Comparison of ENCODE assay signal across 8 cellular contexts in genomic region chr18:58671122-58671940, GRCh38. TPM values are rescaled to one million over a fixed set of nuclear protein-coding genes. Genes with fewer than 3 reads are reported as not detected.
DNase-seq lines count a peak whose midpoint lies in the region; ATAC-seq, FAIRE-seq and TF ChIP-seq lines count a peak whose summit lies in the region.

A gene with protein sequence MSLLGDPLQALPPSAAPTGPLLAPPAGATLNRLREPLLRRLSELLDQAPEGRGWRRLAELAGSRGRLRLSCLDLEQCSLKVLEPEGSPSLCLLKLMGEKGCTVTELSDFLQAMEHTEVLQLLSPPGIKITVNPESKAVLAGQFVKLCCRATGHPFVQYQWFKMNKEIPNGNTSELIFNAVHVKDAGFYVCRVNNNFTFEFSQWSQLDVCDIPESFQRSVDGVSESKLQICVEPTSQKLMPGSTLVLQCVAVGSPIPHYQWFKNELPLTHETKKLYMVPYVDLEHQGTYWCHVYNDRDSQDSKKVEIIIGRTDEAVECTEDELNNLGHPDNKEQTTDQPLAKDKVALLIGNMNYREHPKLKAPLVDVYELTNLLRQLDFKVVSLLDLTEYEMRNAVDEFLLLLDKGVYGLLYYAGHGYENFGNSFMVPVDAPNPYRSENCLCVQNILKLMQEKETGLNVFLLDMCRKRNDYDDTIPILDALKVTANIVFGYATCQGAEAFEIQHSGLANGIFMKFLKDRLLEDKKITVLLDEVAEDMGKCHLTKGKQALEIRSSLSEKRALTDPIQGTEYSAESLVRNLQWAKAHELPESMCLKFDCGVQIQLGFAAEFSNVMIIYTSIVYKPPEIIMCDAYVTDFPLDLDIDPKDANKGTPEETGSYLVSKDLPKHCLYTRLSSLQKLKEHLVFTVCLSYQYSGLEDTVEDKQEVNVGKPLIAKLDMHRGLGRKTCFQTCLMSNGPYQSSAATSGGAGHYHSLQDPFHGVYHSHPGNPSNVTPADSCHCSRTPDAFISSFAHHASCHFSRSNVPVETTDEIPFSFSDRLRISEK (plus strand): TSS chr18:58671465. CDS start chr18:58671644, 179 bp downstream.

- TF ChIP-seq CTCF in AG09319 (IDR thresholded peaks at IDR 0.05; ENCODE audit: low read depth, low read length): no peak
- no peak for TF ChIP-seq CTCF in kidney (IDR thresholded peaks at IDR 0.05; ENCODE audit: borderline replicate concordance, extremely low read depth, insufficient read depth)

- peak within 1 kb of the TSS; percentile 69 to 91 for H3K27ac ChIP-seq in kidney (ENCODE audit: low read depth in 2 of 2, low read length in 2 of 2)

- peak within 1 kb of the TSS; percentile 88 to 92 for H3K4me3 ChIP-seq in kidney (ENCODE audit: low read length in 2 of 2)

- DNase-seq in AG09319 (ENCODE audit: extremely low read depth, low read depth) (peak; percentile 76), NCI-H446 treated with DMSO at 0.1 percent for 48 hours (lab: John Stamatoyannopoulos, UW) (peak; percentile 74), kidney (peak; percentile 98)
- DNase-seq in central memory CD8-positive, alpha-beta T cell (ENCODE audit: low spot score in 2 of 2): peak; percentile 92 to 93
- DNase-seq in stimulated activated CD4-positive, alpha-beta T cell treated with anti-CD3 and anti-CD28 coated beads, Interleukin-15, amount 100 ng/mL, for 24 hours: peak; percentile 95

- H3K4me1 ChIP-seq in kidney (ENCODE audit: control insufficient read depth in 1 of 2, insufficient read depth in 1 of 2, low read depth in 1 of 2, low read length in 2 of 2): peaks cover 0 to 3% of the 10 kb centered on the region in 2 donors

- peak within 1 kb of the TSS; percentile 88 for H3K27ac Mint-ChIP-seq in central memory CD8-positive, alpha-beta T cell (ENCODE audit: low read depth)

- no peaks in the 10 kb centered on the region for H3K9me3 Mint-ChIP-seq in central memory CD8-positive, alpha-beta T cell

- H3K36me3 Mint-ChIP-seq in central memory CD8-positive, alpha-beta T cell (ENCODE audit: insufficient read depth): peaks cover 12% of the 10 kb centered on the region

- H3K9me3 ChIP-seq in kidney (ENCODE audit: control insufficient read depth in 1 of 2, low read length in 2 of 2): no peaks in the 10 kb centered on the region

- no peaks in the 10 kb centered on the region for H3K27me3 Mint-ChIP-seq in central memory CD8-positive, alpha-beta T cell

- H3K4me3 Mint-ChIP-seq in central memory CD8-positive, alpha-beta T cell: peak within 1 kb of the TSS; percentile 91

- H3K36me3 ChIP-seq in kidney (ENCODE audit: control insufficient read depth in 1 of 2, insufficient read depth in 2 of 2, low read length in 2 of 2): no peaks in the 10 kb centered on the region

- no peak for FAIRE-seq in kidney (lab: Jason Lieb, UNC)

- peak; percentile 75 for ATAC-seq in GM19035 (IDR thresholded peaks at IDR 0.05; ENCODE audit: unreplicated experiment)
- ATAC-seq in HG03342 (IDR thresholded peaks at IDR 0.05; ENCODE audit: unreplicated experiment): peak; percentile 72
- ATAC-seq in activated CD4-positive, CD25-positive, alpha-beta regulatory T cell treated with anti-CD3 and anti-CD28 coated beads, Interleukin-2, amount 50 U/mL, for 24 hours: peak; percentile 87 to 89
- peak; percentile 90 for ATAC-seq in central memory CD8-positive, alpha-beta T cell (replicated peaks; ENCODE audit: extremely low read depth, poor library complexity, severe bottlenecking)

- intact Hi-C loops in kidney (cut with DNase I): no loop called here

- H3K9ac ChIP-seq in kidney (ENCODE audit: low read length in 2 of 2): peak within 1 kb of the TSS; percentile 68 to 87

- H3K4me1 Mint-ChIP-seq in central memory CD8-positive, alpha-beta T cell: peaks cover 35% of the 10 kb centered on the region

RNA-seq across cellular contexts. Expression of the gene that starts here (rescaled TPM):
- 39.4 TPM for total RNA-seq in kidney
- 10.4 TPM for polyA plus RNA-seq in kidney (ENCODE audit: insufficient read depth, low read depth, low replicate concordance)

Comparison
In these comparisons a context has a peak if more than half of its experiments do, and no peak if none do; other contexts are left out.
1. Peak in every context shown above with its lines: DNase-seq, ATAC-seq, H3K4me3 ChIP-seq and H3K27ac ChIP-seq.